20 cellular contexts compared by ENCODE assay signal in genomic region chr15:63469190-63469589, GRCh38. TPM values are rescaled to one million over a fixed set of nuclear protein-coding genes. Genes with fewer than 3 reads are reported as not detected.
DNase-seq lines count a peak whose midpoint lies in the region; ATAC-seq and TF ChIP-seq lines count a peak whose summit lies in the region.
"Had no signal": no experiment of that assay in that cellular context is flagged by ENCODE, and none has a peak within 500 bp of the region (broad histone marks: within the 10 kb centered on the region; RNA-seq: fewer than 3 reads in every experiment).

No MANE protein-coding gene starts in this region.

- H3K4me3 ChIP-seq in HCT116 (replicated peaks in 1 of 2; ENCODE audit: low read depth in 1 of 2, low read length in 2 of 2) (no peak overlapping the region), colonic mucosa (no peak overlapping the region)
- H3K4me3 ChIP-seq: lung, SJCRH30, stomach, upper lobe of right lung had no signal

- no peak for TF ChIP-seq RAD21 in HCT116 (IDR thresholded peaks at IDR 0.05; ENCODE audit: low read depth)

- H3K9me2 ChIP-seq in HCT116 (ENCODE audit: insufficient read depth): no peaks in the 10 kb centered on the region

- peaks cover 46% of the 10 kb centered on the region for H3K4me1 Mint-ChIP-seq in activated CD8-positive, alpha-beta T cell treated with anti-CD3 and anti-CD28 coated beads for 36 hours (ENCODE audit: low read depth)
- H3K4me1 Mint-ChIP-seq in activated CD8-positive, alpha-beta T cell treated with anti-CD3 and anti-CD28 coated beads, Interleukin-2, amount 10 ng/mL, durations not matched to agents 7 days and 5 days (ENCODE audit: low read depth): peaks cover 26% of the 10 kb centered on the region
- H3K4me1 Mint-ChIP-seq in activated T-helper 2 cell treated with anti-CD3 and anti-CD28 coated beads, Interferon-gamma antibody, Interleukin-2, Interleukin-4, amounts not matched to agents 10 μg/mL and 5 μg/mL and 100 μg/mL, durations not matched to agents 14 hours and 24 hours and 36 hours (ENCODE audit: low read depth): peaks cover 29% of the 10 kb centered on the region

- H3K27ac ChIP-seq in HCT116 (ENCODE audit: low read depth, low read length) (no peak overlapping the region), colonic mucosa (no peak overlapping the region)
- H3K27ac ChIP-seq: SJCRH30, stomach, upper lobe of right lung had no signal

- no peak overlapping the region for H3K9ac ChIP-seq in HCT116 (ENCODE audit: low read length)
- no peak overlapping the region for H3K9ac ChIP-seq in colonic mucosa (ENCODE audit: low read depth in 2 of 2, low read length in 2 of 2)

- H3K4me2 ChIP-seq in HCT116 (ENCODE audit: low read length): no peak overlapping the region

- peaks cover 3 to 23% of the 10 kb centered on the region in 2 experiments; a peak in 3 of 4 replicates for H3K4me1 ChIP-seq in HCT116 (ENCODE audit: control insufficient read depth in 1 of 2, insufficient read depth in 2 of 2, low read length in 2 of 2)
- peaks cover 19% of the 10 kb centered on the region for H3K4me1 ChIP-seq in colonic mucosa

- H4K20me1 ChIP-seq in HCT116 (ENCODE audit: insufficient read depth): no peaks in the 10 kb centered on the region

- H3K4me3 Mint-ChIP-seq in activated CD8-positive, alpha-beta T cell treated with anti-CD3 and anti-CD28 coated beads for 36 hours: no peak overlapping the region
- H3K4me3 Mint-ChIP-seq in activated CD8-positive, alpha-beta T cell treated with anti-CD3 and anti-CD28 coated beads, Interleukin-2, amount 10 ng/mL, durations not matched to agents 7 days and 5 days: no peak overlapping the region
- no peak overlapping the region for H3K4me3 Mint-ChIP-seq in activated T-helper 2 cell treated with anti-CD3 and anti-CD28 coated beads, Interferon-gamma antibody, Interleukin-2, Interleukin-4, amounts not matched to agents 10 μg/mL and 5 μg/mL and 100 μg/mL, durations not matched to agents 14 hours and 24 hours and 36 hours (ENCODE audit: low read depth)
- H3K4me3 Mint-ChIP-seq: CD14-positive monocyte, immature natural killer cell, naive B cell had no signal

- no peaks in the 10 kb centered on the region for H3K79me2 ChIP-seq in HCT116 (ENCODE audit: insufficient read depth, low read length)

- DNase-seq in activated CD8-positive, alpha-beta T cell treated with anti-CD3 and anti-CD28 coated beads for 36 hours: peak; percentile 58
- no peak for DNase-seq in activated CD8-positive, alpha-beta T cell treated with anti-CD3 and anti-CD28 coated beads, Interleukin-2, amount 10 ng/mL, durations not matched to agents 7 days and 5 days
- DNase-seq in HCT116 (ENCODE audit: low read depth, low spot score) (no peak), erythroblast (lab: John Stamatoyannopoulos, UW) (no peak), colonic mucosa (no peak)
- DNase-seq in activated T-helper 2 cell treated with anti-CD3 and anti-CD28 coated beads, Interferon-gamma antibody, Interleukin-2, Interleukin-4, amounts not matched to agents 10 μg/mL and 5 μg/mL and 100 μg/mL, durations not matched to agents 14 hours and 24 hours and 36 hours (ENCODE audit: low spot score): no peak
- peak; percentile 50 for DNase-seq in stimulated activated CD8-positive, alpha-beta memory T cell treated with anti-CD3 and anti-CD28 coated beads, Interleukin-4, amount 100 ng/mL, for 48 hours
- DNase-seq: DMS79; effector CD4-positive, alpha-beta T cell; glutamatergic neuron; immature natural killer cell; naive B cell; NCI-H187 treated with DMSO at 0.1 percent for 48 hours; PC-3; SJCRH30; stomach; upper lobe of right lung had no signal

- H3K27ac Mint-ChIP-seq in activated CD8-positive, alpha-beta T cell treated with anti-CD3 and anti-CD28 coated beads for 36 hours: peak overlapping the region; percentile 31
- no peak overlapping the region for H3K27ac Mint-ChIP-seq in activated CD8-positive, alpha-beta T cell treated with anti-CD3 and anti-CD28 coated beads, Interleukin-2, amount 10 ng/mL, durations not matched to agents 7 days and 5 days
- H3K27ac Mint-ChIP-seq in activated T-helper 2 cell treated with anti-CD3 and anti-CD28 coated beads, Interferon-gamma antibody, Interleukin-2, Interleukin-4, amounts not matched to agents 10 μg/mL and 5 μg/mL and 100 μg/mL, durations not matched to agents 14 hours and 24 hours and 36 hours: peak overlapping the region; percentile 16
- H3K27ac Mint-ChIP-seq: immature natural killer cell had no signal

- no peak for TF ChIP-seq CTCF in activated CD8-positive, alpha-beta T cell treated with anti-CD3 and anti-CD28 coated beads for 36 hours (IDR thresholded peaks at IDR 0.05)
- TF ChIP-seq CTCF in HCT116 (IDR thresholded peaks at IDR 0.05 in 2 of 3, conservative IDR thresholded peaks at IDR 0.05 in 1 of 3; ENCODE audit: borderline replicate concordance in 1 of 3, insufficient read depth in 1 of 3, low read depth in 2 of 3, low read length in 2 of 3) (no peak), colonic mucosa (IDR thresholded peaks at IDR 0.05) (no peak)

- H3K27me3 ChIP-seq in HCT116 (ENCODE audit: insufficient read depth, low read length) (no peaks in the 10 kb centered on the region), colonic mucosa (no peaks in the 10 kb centered on the region)
- H3K27me3 ChIP-seq: SJCRH30, stomach, upper lobe of right lung had no signal

- POLR2A ChIA-PET in activated CD8-positive, alpha-beta T cell treated with anti-CD3 and anti-CD28 coated beads for 36 hours (lab: Charles Lee): interaction anchor here (1.4 to 2.7 kb wide), 2 partner anchors 36 to 131 kb away, joined by 3 to 8 read pairs; no protein-coding TSS in a partner anchor
- POLR2A ChIA-PET in activated CD8-positive, alpha-beta T cell treated with anti-CD3 and anti-CD28 coated beads, Interleukin-2, amount 10 ng/mL, durations not matched to agents 7 days and 5 days (lab: Charles Lee): interaction anchor here (0.7 kb wide), 1 partner anchor 36 kb away, joined by 3 read pairs; no protein-coding TSS in a partner anchor
- POLR2A ChIA-PET in HCT116 (lab: Charles Lee): no interaction called here

- RAD21 ChIA-PET in HCT116 (lab: Charles Lee; ENCODE audit: low non-redundant PET in 1 of 2, low total read pairs in 2 of 2, uncharacterized antibody in 2 of 2, unreplicated experiment in 2 of 2): no interaction called here

- H3K36me3 ChIP-seq in HCT116 (ENCODE audit: control insufficient read depth in 1 of 2, insufficient read depth in 2 of 2, low read length in 2 of 2) (no peaks in the 10 kb centered on the region), colonic mucosa (no peaks in the 10 kb centered on the region)
- H3K36me3 ChIP-seq: SJCRH30, stomach, upper lobe of right lung had no signal

- no peaks in the 10 kb centered on the region for H3K36me3 Mint-ChIP-seq in activated CD8-positive, alpha-beta T cell treated with anti-CD3 and anti-CD28 coated beads for 36 hours (ENCODE audit: low read depth)
- H3K36me3 Mint-ChIP-seq in activated CD8-positive, alpha-beta T cell treated with anti-CD3 and anti-CD28 coated beads, Interleukin-2, amount 10 ng/mL, durations not matched to agents 7 days and 5 days (ENCODE audit: low read depth): no peaks in the 10 kb centered on the region
- H3K36me3 Mint-ChIP-seq in activated T-helper 2 cell treated with anti-CD3 and anti-CD28 coated beads, Interferon-gamma antibody, Interleukin-2, Interleukin-4, amounts not matched to agents 10 μg/mL and 5 μg/mL and 100 μg/mL, durations not matched to agents 14 hours and 24 hours and 36 hours (ENCODE audit: low read depth): no peaks in the 10 kb centered on the region
- H3K36me3 Mint-ChIP-seq: immature natural killer cell, naive B cell had no signal

- intact Hi-C loops in activated CD8-positive, alpha-beta T cell treated with anti-CD3 and anti-CD28 coated beads for 36 hours (cut with micrococcal nuclease): loop anchor here (5.0 kb wide), 2 partner anchors 33 to 128 kb away; partner anchors contain the start of genes FBXL22 and USP3
- intact Hi-C loops in HCT116 (cut with micrococcal nuclease) (no loop called here), colonic mucosa (cut with DNase I) (loop anchor here (5.0 kb wide), 1 partner anchor 133 kb away; no protein-coding TSS in a partner anchor)
- intact Hi-C loops in activated T-helper 2 cell treated with anti-CD3 and anti-CD28 coated beads, Interferon-gamma antibody, Interleukin-2, Interleukin-4, amounts not matched to agents 10 μg/mL and 5 μg/mL and 100 μg/mL, durations not matched to agents 14 hours and 24 hours and 36 hours (cut with micrococcal nuclease): loop anchor here (5.0 kb wide), 1 partner anchor 33 kb away; the partner anchor contains the start of gene USP3

- ATAC-seq in activated CD8-positive, alpha-beta T cell treated with anti-CD3 and anti-CD28 coated beads for 36 hours: peak; percentile 50
- ATAC-seq in activated CD8-positive, alpha-beta T cell treated with anti-CD3 and anti-CD28 coated beads, Interleukin-2, amount 10 ng/mL, durations not matched to agents 7 days and 5 days: no peak
- ATAC-seq in HCT116 (no peak), HG03342 (IDR thresholded peaks at IDR 0.05; ENCODE audit: unreplicated experiment) (no peak)
- ATAC-seq: PC-3, upper lobe of right lung had no signal

- H3K9me3 Mint-ChIP-seq in activated CD8-positive, alpha-beta T cell treated with anti-CD3 and anti-CD28 coated beads for 36 hours: no peaks in the 10 kb centered on the region
- no peaks in the 10 kb centered on the region for H3K9me3 Mint-ChIP-seq in activated CD8-positive, alpha-beta T cell treated with anti-CD3 and anti-CD28 coated beads, Interleukin-2, amount 10 ng/mL, durations not matched to agents 7 days and 5 days (ENCODE audit: insufficient read depth)
- no peaks in the 10 kb centered on the region for H3K9me3 Mint-ChIP-seq in activated T-helper 2 cell treated with anti-CD3 and anti-CD28 coated beads, Interferon-gamma antibody, Interleukin-2, Interleukin-4, amounts not matched to agents 10 μg/mL and 5 μg/mL and 100 μg/mL, durations not matched to agents 14 hours and 24 hours and 36 hours
- H3K9me3 Mint-ChIP-seq: immature natural killer cell, naive B cell had no signal

- TF ChIP-seq POLR2A in HCT116 (IDR thresholded peaks at IDR 0.05; ENCODE audit: borderline replicate concordance, extremely low read depth, insufficient read depth, insufficient read length) (no peak), erythroblast (IDR thresholded peaks at IDR 0.05; ENCODE audit: low read length) (no peak)

- H3K9me3 ChIP-seq in HCT116 (ENCODE audit: control insufficient read depth in 1 of 2, insufficient read depth in 1 of 2, low read depth in 1 of 2, low read length in 2 of 2) (no peaks in the 10 kb centered on the region), colonic mucosa (no peaks in the 10 kb centered on the region)
- H3K9me3 ChIP-seq: SJCRH30, stomach, upper lobe of right lung had no signal

- no peaks in the 10 kb centered on the region for H3K27me3 Mint-ChIP-seq in activated CD8-positive, alpha-beta T cell treated with anti-CD3 and anti-CD28 coated beads for 36 hours
- H3K27me3 Mint-ChIP-seq in activated CD8-positive, alpha-beta T cell treated with anti-CD3 and anti-CD28 coated beads, Interleukin-2, amount 10 ng/mL, durations not matched to agents 7 days and 5 days (ENCODE audit: low read depth): peaks cover 2% of the 10 kb centered on the region
- H3K27me3 Mint-ChIP-seq in activated T-helper 2 cell treated with anti-CD3 and anti-CD28 coated beads, Interferon-gamma antibody, Interleukin-2, Interleukin-4, amounts not matched to agents 10 μg/mL and 5 μg/mL and 100 μg/mL, durations not matched to agents 14 hours and 24 hours and 36 hours (ENCODE audit: low read depth): peaks cover 13% of the 10 kb centered on the region
- H3K27me3 Mint-ChIP-seq: naive B cell had no signal

- CTCF ChIA-PET in activated CD8-positive, alpha-beta T cell treated with anti-CD3 and anti-CD28 coated beads for 36 hours (lab: Charles Lee): interaction anchor here (1.2 to 5.5 kb wide), 2 partner anchors 14 to 130 kb away, joined by 3 to 61 read pairs; partner anchors contain the start of gene FBXL22
- CTCF ChIA-PET in activated CD8-positive, alpha-beta T cell treated with anti-CD3 and anti-CD28 coated beads, Interleukin-2, amount 10 ng/mL, durations not matched to agents 7 days and 5 days (lab: Charles Lee): interaction anchor here (0.8 to 2.7 kb wide), 6 partner anchors 14 to 600 kb away, joined by 3 to 7 read pairs (median 4); partner anchors contain the start of gene USP3
- CTCF ChIA-PET in HCT116 (lab: Charles Lee): interaction anchor here (1.9 kb wide), 1 partner anchor 18 kb away, joined by 7 read pairs; no protein-coding TSS in a partner anchor

- no TSS peak for BruUV-seq in HCT116 (replicated peaks; lab: Mats Ljungman, UMichigan)

- no peak overlapping the region for H2AFZ ChIP-seq in HCT116 (ENCODE audit: low read depth, low read length, poor library complexity, severe bottlenecking)

RNA-seq across cellular contexts. Expression of gene USP3, which starts 35.2 kb away (rescaled TPM):
- total RNA-seq in activated CD8-positive, alpha-beta T cell treated with anti-CD3 and anti-CD28 coated beads for 36 hours: 10 to 100 TPM; 57.1 to 58.6 TPM
- 10 to 100 TPM; 48.3 to 49.1 TPM for total RNA-seq in activated CD8-positive, alpha-beta T cell treated with anti-CD3 and anti-CD28 coated beads, Interleukin-2, amount 10 ng/mL, durations not matched to agents 7 days and 5 days
- total RNA-seq in HCT116 (2021; ENCODE audit: unreplicated experiment): 61.6 TPM
- 36.3 and 40.8 TPM in 2 replicates for polyA plus RNA-seq in HCT116 (2012)
- total RNA-seq in activated T-helper 2 cell treated with anti-CD3 and anti-CD28 coated beads, Interferon-gamma antibody, Interleukin-2, Interleukin-4, amounts not matched to agents 10 μg/mL and 5 μg/mL and 100 μg/mL, durations not matched to agents 14 hours and 24 hours and 36 hours: 41.2 and 47.6 TPM in 2 replicates
- 10 to 100 TPM; 57.6 to 74.2 TPM for total RNA-seq in colonic mucosa

Comparison
In these comparisons a context has a peak if more than half of its experiments do, and no peak if none do; other contexts are left out.
1. DNase-seq: peak in activated CD8-positive, alpha-beta T cell treated with anti-CD3 and anti-CD28 coated beads for 36 hours (single experiment) and stimulated activated CD8-positive, alpha-beta memory T cell treated with anti-CD3 and anti-CD28 coated beads, Interleukin-4, amount 100 ng/mL, for 48 hours (single experiment); none in activated CD8-positive, alpha-beta T cell treated with anti-CD3 and anti-CD28 coated beads, Interleukin-2, amount 10 ng/mL, durations not matched to agents 7 days and 5 days (single experiment), HCT116 (single experiment), activated T-helper 2 cell treated with anti-CD3 and anti-CD28 coated beads, Interferon-gamma antibody, Interleukin-2, Interleukin-4, amounts not matched to agents 10 μg/mL and 5 μg/mL and 100 μg/mL, durations not matched to agents 14 hours and 24 hours and 36 hours (single experiment), erythroblast (0 of 2) and colonic mucosa (single experiment).